In the genomic region with DNA sequence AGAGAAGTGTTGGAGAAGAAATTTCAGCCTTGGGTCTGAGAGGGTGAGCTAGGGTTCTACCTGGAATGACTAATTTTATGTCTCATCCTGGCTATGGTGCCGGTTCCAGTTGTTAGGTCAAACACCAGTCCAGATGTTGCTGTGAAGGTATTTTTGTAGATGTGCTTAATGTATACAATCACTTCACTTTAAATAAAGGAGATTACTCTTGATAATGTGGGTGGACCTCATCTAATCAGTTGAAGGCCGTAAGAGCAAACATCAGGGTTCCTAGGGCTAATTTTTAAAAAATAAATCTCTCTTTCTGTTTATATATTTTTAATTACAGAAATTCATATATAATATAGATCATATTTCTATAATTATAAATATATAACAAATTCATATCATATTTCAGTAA, we compare ENCODE assay signal across 35 cellular contexts.
DNase-seq lines count a peak whose midpoint lies in the region; ATAC-seq, FAIRE-seq and TF ChIP-seq lines count a peak whose summit lies in the region.
"Had no signal": no experiment of that assay in that cellular context is flagged by ENCODE, and none has a peak within 500 bp of the region (broad histone marks: within the 10 kb centered on the region; RNA-seq: fewer than 3 reads in every experiment).

No MANE protein-coding gene starts in this region.

- FAIRE-seq in HTR-8/SVneo (lab: Jason Lieb, UNC) (peak; percentile 33), RCC 7860 (lab: Jason Lieb, UNC) (peak; percentile 29), K562 (lab: Jason Lieb, UNC) (no peak)
- FAIRE-seq: A204.1, A549, D721Med had no signal

- POLR2A ChIA-PET in HEK293 (lab: Yijun Ruan, JAX) (no interaction called here), K562 (lab: Yijun Ruan, JAX) (no interaction called here)

- no peak for DNase-seq in HTR-8/SVneo (ENCODE audit: insufficient read length, low spot score)
- DNase-seq in RCC 7860 (ENCODE audit: low spot score) = no peak
- DNase-seq in K562 (ENCODE audit: extremely low read depth in 1 of 4, low spot score in 3 of 4) = no peak
- no peak for DNase-seq in NCI-H2227 treated with DMSO at 0.1 percent for 48 hours (lab: John Stamatoyannopoulos, UW)
- DNase-seq in activated naive CD4-positive, alpha-beta T cell treated with anti-CD3 and anti-CD28 coated beads, Interleukin-2, amount 50 U/mL, for 16 hours = no peak
- DNase-seq in germinal center (ENCODE audit: low spot score) = no peak
- DNase-seq: 8988T; ACHN; AML-193; BE2C; C1 segment of cervical spinal cord; Caco-2; Calu3; CD4-positive, alpha-beta memory T cell; CD4-positive, alpha-beta T cell; CD4-positive, CD25-positive, alpha-beta regulatory T cell; CD8-positive, alpha-beta memory T cell; CD8-positive, alpha-beta T cell; COR-L47; DMS 273 treated with DMSO at 0.1 percent for 48 hours; DMS153; DMS53; DMS79; DMS79 treated with DMSO at 0.1 percent for 48 hours; DND-41; EL had no signal

- H3K9ac ChIP-seq in K562 (ENCODE audit: insufficient read depth in 1 of 2, low read depth in 2 of 2, low read length in 2 of 2) = no peak overlapping the region
- H3K9ac ChIP-seq: BLaER1; BLaER1 treated with 17β-estradiol and CSF1 and Interleukin-3, amounts not matched to agents 10 nM and 100 nM had no signal

- TF ChIP-seq EP300 in K562 (IDR thresholded peaks at IDR 0.05; ENCODE audit: low read length) = no peak

- no peak for TF ChIP-seq POLR2A in K562 (conservative IDR thresholded peaks at IDR 0.05)

- H3K79me2 ChIP-seq in K562 (ENCODE audit: control insufficient read depth, insufficient read depth, low read length) = no peaks in the 10 kb centered on the region

- H3K4me3 ChIP-seq in HEK293 (ENCODE audit: low read depth, low read length) = no peak overlapping the region
- H3K4me3 ChIP-seq in K562 = no peak overlapping the region
- H3K4me3 ChIP-seq: A549; BLaER1; BLaER1 treated with 17β-estradiol and CSF1 and Interleukin-3, amounts not matched to agents 10 nM and 100 nM had no signal

- no peaks in the 10 kb centered on the region for H4K20me1 ChIP-seq in K562 (replicated peaks; ENCODE audit: control insufficient read depth, insufficient read depth, low read length)
- H4K20me1 ChIP-seq: BLaER1; BLaER1 treated with 17β-estradiol and CSF1 and Interleukin-3, amounts not matched to agents 10 nM and 100 nM had no signal

- H3K4me1 ChIP-seq in HEK293 (ENCODE audit: control insufficient read depth, insufficient read depth, low read length) = no peaks in the 10 kb centered on the region
- H3K4me1 ChIP-seq in K562 (replicated peaks in 1 of 2; ENCODE audit: control insufficient read depth in 2 of 2, insufficient read depth in 2 of 2, low read length in 2 of 2) = no peaks in the 10 kb centered on the region
- H3K4me1 ChIP-seq: A549, BE2C, Caco-2 had no signal

- intact Hi-C loops in K562 (cut with micrococcal nuclease) = no loop called here

- WGBS in K562 (ENCODE audit: insufficient coverage, low coverage, missing lambda C conversion rate) = 0% methylated on average over 2 of the region's 2 CpGs

- TF ChIP-seq RAD21 in K562 (CRISPR knock-in tag; conservative IDR thresholded peaks at IDR 0.05 in 1 of 2, IDR thresholded peaks at IDR 0.05 in 1 of 2) = no peak

- H3K4me2 ChIP-seq in K562 (ENCODE audit: insufficient read depth, low read length) = no peak overlapping the region
- H3K4me2 ChIP-seq: A549; BLaER1; BLaER1 treated with 17β-estradiol and CSF1 and Interleukin-3, amounts not matched to agents 10 nM and 100 nM had no signal

- peaks cover 0 to 19% of the 10 kb centered on the region in 2 experiments; a peak in 2 of 5 replicates for H3K27me3 ChIP-seq in K562 (ENCODE audit: control insufficient read depth in 2 of 2, insufficient read depth in 2 of 2, low read length in 2 of 2)
- H3K27me3 ChIP-seq: BE2C, BLaER1 had no signal

- CTCF ChIA-PET in HEK293 (lab: Yijun Ruan, JAX) = interaction anchor here (1.0 kb wide), 1 partner anchor 207 kb away, joined by 3 read pairs; no protein-coding TSS in a partner anchor
- CTCF ChIA-PET in K562 (lab: Yijun Ruan, JAX; ENCODE audit: low intra/inter-chr PET ratio) = no interaction called here

- in situ Hi-C loops in K562 (cut with MboI) = no loop called here

- BruUV-seq in K562 (replicated peaks; lab: Mats Ljungman, UMichigan) = no TSS peak

- H2AFZ ChIP-seq in K562 (ENCODE audit: low read depth, low read length) = no peak overlapping the region

- H3K36me3 ChIP-seq in HEK293 (ENCODE audit: control insufficient read depth in 2 of 2, insufficient read depth in 1 of 2, low read length in 2 of 2) (no peaks in the 10 kb centered on the region), K562 (ENCODE audit: control insufficient read depth, insufficient read depth, low read length) (no peaks in the 10 kb centered on the region)
- H3K36me3 ChIP-seq: BE2C; BLaER1; BLaER1 treated with 17β-estradiol and CSF1 and Interleukin-3, amounts not matched to agents 10 nM and 100 nM had no signal

- H3K9me1 ChIP-seq in K562 (ENCODE audit: control insufficient read depth, insufficient read depth, low read length) = no peaks in the 10 kb centered on the region

- H3K9me3 ChIP-seq in HEK293 (ENCODE audit: control insufficient read depth, insufficient read depth, low read depth, low read length) (no peaks in the 10 kb centered on the region), K562 (replicated peaks; ENCODE audit: control insufficient read depth, insufficient read depth, low read depth, low read length) (no peaks in the 10 kb centered on the region)
- H3K9me3 ChIP-seq: A549; BE2C; BLaER1; BLaER1 treated with 17β-estradiol and CSF1 and Interleukin-3, amounts not matched to agents 10 nM and 100 nM; Caco-2 had no signal

- H3K27ac ChIP-seq in HEK293 (ENCODE audit: extremely low read depth, low read depth, low read length) (no peak overlapping the region), K562 (ENCODE audit: extremely low read depth, low read depth, low read length) (no peak overlapping the region)
- H3K27ac ChIP-seq: 22Rv1; A549; BLaER1; BLaER1 treated with 17β-estradiol and CSF1 and Interleukin-3, amounts not matched to agents 10 nM and 100 nM; C4-2B had no signal

- ATAC-seq in K562 (no peak), GM21515 (IDR thresholded peaks at IDR 0.05; ENCODE audit: unreplicated experiment) (no peak)
- ATAC-seq: A549; CD8-positive, alpha-beta T cell had no signal

- TF ChIP-seq CTCF in HEK293 (tag by site-specific recombination; IDR thresholded peaks at IDR 0.05) (no peak), K562 (IDR thresholded peaks at IDR 0.05 in 2 of 3, conservative IDR thresholded peaks at IDR 0.05 in 1 of 3; ENCODE audit: insufficient read depth in 2 of 3, low read depth in 1 of 3, low read length in 3 of 3) (no peak)

TF ChIP-seq in HEK293, 187 proteins besides CTCF, POLR2A, EP300 and RAD21:
- TF ChIP-seq ZNF10 (tag by site-specific recombination; IDR thresholded peaks at IDR 0.05) = peak; percentile 81; the same call in 1 of the 2 replicates
- TF ChIP-seq SALL2 (tag by site-specific recombination; IDR thresholded peaks at IDR 0.05; ENCODE audit: borderline replicate concordance) = no peak
- no peak for TF ChIP-seq ZNF677 (tag by site-specific recombination; IDR thresholded peaks at IDR 0.05)
- no peak for TF ChIP-seq ZNF184 (tag by site-specific recombination; IDR thresholded peaks at IDR 0.05)

TF ChIP-seq in K562, 482 proteins besides CTCF, POLR2A, EP300 and RAD21:
- TF ChIP-seq MNT (conservative IDR thresholded peaks at IDR 0.05) (no peak), ZNF134 (CRISPR knock-in tag; conservative IDR thresholded peaks at IDR 0.05) (peak; percentile 84)
